1 cellular context compared by ENCODE assay signal in the genomic region with DNA sequence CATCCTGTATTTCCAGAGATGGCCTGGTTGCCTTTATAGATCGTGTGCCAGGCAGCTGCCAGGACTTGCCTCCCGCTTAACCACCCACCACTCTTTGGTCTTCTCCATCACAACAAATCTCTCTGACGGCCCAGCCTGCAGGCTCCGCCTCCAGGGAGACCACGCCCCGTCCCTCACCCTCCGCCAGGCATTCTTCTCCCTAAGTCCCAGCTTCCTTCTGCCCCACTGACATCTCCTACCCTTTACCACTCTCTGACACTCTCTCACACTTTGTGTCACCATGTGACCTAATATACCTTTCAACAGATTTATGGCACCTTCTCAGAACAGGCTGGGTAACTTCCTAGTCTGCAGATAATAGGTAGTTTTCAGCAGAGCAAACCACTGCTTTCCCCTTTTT.
TF ChIP-seq lines count a peak whose summit lies in the region.

No MANE protein-coding gene starts in this region.

TF ChIP-seq in IMR-90, 13 proteins besides CTCF, POLR2A, EP300 and RAD21:
- TF ChIP-seq MXI1 (IDR thresholded peaks at IDR 0.05; ENCODE audit: borderline replicate concordance, low read depth, low read length), result no peak
- no peak for TF ChIP-seq CEBPB (IDR thresholded peaks at IDR 0.05; ENCODE audit: low read depth, low read length)
- TF ChIP-seq RFX5 (IDR thresholded peaks at IDR 0.05; ENCODE audit: low read depth, low read length), result no peak
